In the genomic region with DNA sequence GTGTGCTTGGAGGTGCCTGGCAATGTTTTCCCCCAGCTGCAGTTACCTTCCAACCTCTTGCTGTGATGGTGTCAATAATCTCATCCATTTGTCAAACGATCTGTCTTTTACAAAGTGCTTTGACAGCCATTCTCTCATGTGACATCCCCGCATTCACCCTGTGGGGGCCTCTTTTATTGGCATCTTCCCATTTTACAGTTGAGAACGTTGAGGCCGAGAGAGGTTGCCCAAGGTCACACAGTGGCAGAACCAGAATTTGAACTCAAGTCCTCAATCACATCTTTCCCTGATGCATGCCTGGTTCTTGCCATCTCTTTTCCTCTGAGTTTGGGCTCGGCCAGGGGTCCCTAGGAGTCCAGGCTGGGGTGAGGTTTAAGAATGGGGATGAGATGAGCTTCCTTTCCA, we compare ENCODE assay signal across 9 cellular contexts. TPM values are rescaled to one million over a fixed set of nuclear protein-coding genes. Genes with fewer than 3 reads are reported as not detected.
DNase-seq lines count a peak whose midpoint lies in the region; ATAC-seq and TF ChIP-seq lines count a peak whose summit lies in the region.
"Had no signal": no experiment of that assay in that cellular context is flagged by ENCODE, and none has a peak within 500 bp of the region (broad histone marks: within the 10 kb centered on the region; RNA-seq: fewer than 3 reads in every experiment).

No MANE protein-coding gene starts in this region.

- peaks cover 23 to 41% (median 36%) of the 10 kb centered on the region in 3 donors for H3K4me1 Mint-ChIP-seq in T-cell

- peaks cover 19% of the 10 kb centered on the region for H3K36me3 Mint-ChIP-seq in T-cell

- CTCF ChIA-PET in T-cell (lab: Charles Lee) = interaction anchor here in 1 of 2 donors (3.9 kb wide), 1 partner anchor 13 kb away, joined by 22 read pairs; a partner anchor contains a TSS

- H3K27me3 Mint-ChIP-seq in T-cell = no peaks in the 10 kb centered on the region

- H3K4me3 ChIP-seq in GM12865 (ENCODE audit: low read depth, low read length) = peak overlapping the region; percentile 96
- peak overlapping the region; percentile 92 for H3K4me3 ChIP-seq in fibroblast of the aortic adventitia (ENCODE audit: low read depth, low read length)
- H3K4me3 ChIP-seq in retinal pigment epithelial cell (ENCODE audit: low read length) = peak overlapping the region; percentile 94

- H3K9me3 Mint-ChIP-seq in T-cell = no peaks in the 10 kb centered on the region

- H3K27ac Mint-ChIP-seq in T-cell = peak overlapping the region; percentile 83 to 93

- no peak for TF ChIP-seq CTCF in GM12865 (IDR thresholded peaks at IDR 0.05; ENCODE audit: insufficient read depth, low read depth, low read length, missing control alignments)
- no peak for TF ChIP-seq CTCF in fibroblast of the aortic adventitia (IDR thresholded peaks at IDR 0.05; ENCODE audit: insufficient read depth, low read length)
- TF ChIP-seq CTCF in retinal pigment epithelial cell (conservative IDR thresholded peaks at IDR 0.05; ENCODE audit: low read depth, low read length) = no peak

- peak overlapping the region; percentile 85 to 97 (median 90) for H3K4me3 Mint-ChIP-seq in T-cell

- no peak for DNase-seq in GM12865 (ENCODE audit: low read depth)
- DNase-seq in T-cell = no peak
- DNase-seq in fibroblast of the aortic adventitia (ENCODE audit: low read depth) = no peak
- DNase-seq in retinal pigment epithelial cell (ENCODE audit: low read depth) = no peak
- no peak for DNase-seq in occipital lobe (lab: John Stamatoyannopoulos, UW)
- no peak for DNase-seq in globus pallidus (ENCODE audit: low spot score)
- DNase-seq in kidney glomerular epithelial cell (lab: John Stamatoyannopoulos, UW) = no peak

- ATAC-seq in T-cell (replicated peaks in 1 of 4) (no peak), GM19452 (IDR thresholded peaks at IDR 0.05; ENCODE audit: unreplicated experiment) (no peak)

- POLR2A ChIA-PET in T-cell (lab: Charles Lee) = interaction anchor here in 1 of 2 donors (0.6 kb wide), 1 partner anchor 1101 kb away, joined by 3 read pairs; no protein-coding TSS in a partner anchor

RNA-seq across cellular contexts. Expression of a gene that starts 1.5 kb away (rescaled TPM):
- total RNA-seq in T-cell (10 to 100 TPM; 26.1 to 58.3 (median 55.9) TPM), fibroblast of the aortic adventitia (ENCODE audit: low replicate concordance) (44.6 and 57.2 TPM in 2 replicates), occipital lobe (49.8 TPM)

RNA-seq across cellular contexts. Expression of a gene that starts 13.3 kb away (rescaled TPM):
- total RNA-seq in T-cell (10 to 100 TPM; 66.7 to 93.9 (median 80.4) TPM), fibroblast of the aortic adventitia (ENCODE audit: low replicate concordance) (57.3 and 68.0 TPM in 2 replicates), occipital lobe (22.5 TPM)

RNA-seq across cellular contexts. Expression of a gene that starts 20.3 kb away (rescaled TPM):
- total RNA-seq in T-cell = 10 to 100 TPM; 15.0 to 22.8 (median 20.3) TPM
- total RNA-seq in fibroblast of the aortic adventitia (ENCODE audit: low replicate concordance) = 13.6 and 14.4 TPM in 2 replicates
- 13.1 TPM for total RNA-seq in occipital lobe

RNA-seq across cellular contexts. Expression of a gene that starts 20.9 kb away (rescaled TPM):
- 100 to 1,000 TPM in 3 of 5 donors, 10 to 100 TPM in 2; 84.8 to 152 (median 128) TPM for total RNA-seq in T-cell
- total RNA-seq in fibroblast of the aortic adventitia (ENCODE audit: low replicate concordance) = 6.5 and 36.5 TPM in 2 replicates
- total RNA-seq in occipital lobe = 27.8 TPM

RNA-seq across cellular contexts. Expression of a gene that starts 35.7 kb away (rescaled TPM):
- total RNA-seq in T-cell (under 1 TPM in 4 of 5 donors, not detected in 1; 0.15 to 0.38 (median 0.26) TPM), fibroblast of the aortic adventitia (ENCODE audit: low replicate concordance) (not detected in 2 replicates), occipital lobe (10.5 TPM)
- total RNA-seq: mononuclear cell had no signal
